ENCODE assay signal across 11 cellular contexts in genomic region chr5:54329731-54330709, GRCh38. TPM values are rescaled to one million over a fixed set of nuclear protein-coding genes. Genes with fewer than 3 reads are reported as not detected.
DNase-seq lines count a peak whose midpoint lies in the region; ATAC-seq and TF ChIP-seq lines count a peak whose summit lies in the region.
"Had no signal": no experiment of that assay in that cellular context is flagged by ENCODE, and none has a peak within 500 bp of the region (broad histone marks: within the 10 kb centered on the region; RNA-seq: fewer than 3 reads in every experiment).

No MANE protein-coding gene starts in this region.

- H2AFZ ChIP-seq in hepatocyte = no peak overlapping the region
- H2AFZ ChIP-seq: PC-9 had no signal

- no peak for TF ChIP-seq CTCF in AG09309 (IDR thresholded peaks at IDR 0.05; ENCODE audit: control insufficient read depth, insufficient read depth, low read depth, low read length, missing control alignments)
- TF ChIP-seq CTCF in hepatocyte (IDR thresholded peaks at IDR 0.05; ENCODE audit: poor library complexity) = no peak

- H3K36me3 ChIP-seq in adipocyte (ENCODE audit: control insufficient read depth, insufficient read depth, low read length, severe bottlenecking) (no peaks in the 10 kb centered on the region), hepatocyte (replicated peaks; ENCODE audit: insufficient read depth, low read depth) (no peaks in the 10 kb centered on the region), HAP-1 (replicated peaks) (no peaks in the 10 kb centered on the region)
- H3K36me3 ChIP-seq: upper lobe of right lung had no signal

- H3K9me3 ChIP-seq in adipocyte (ENCODE audit: control insufficient read depth, low read length) (peaks cover 4% of the 10 kb centered on the region), hepatocyte (ENCODE audit: low read depth) (no peaks in the 10 kb centered on the region), HAP-1 (no peaks in the 10 kb centered on the region)

- no peak for ATAC-seq in activated T-cell treated with anti-CD3 and anti-CD28 coated beads, Interleukin-2, amount 50 U/mL, for 4 hours
- ATAC-seq: upper lobe of right lung had no signal

- H3K9ac ChIP-seq in adipocyte (ENCODE audit: low read length) = no peak overlapping the region

- H3K27ac ChIP-seq in hepatocyte = peak overlapping the region; percentile 7
- H3K27ac ChIP-seq: PC-9, upper lobe of right lung had no signal

- no peaks in the 10 kb centered on the region for H3K9me2 ChIP-seq in hepatocyte (replicated peaks; ENCODE audit: insufficient read depth)

- in situ Hi-C loops in HAP-1 (cut with MboI; ENCODE audit: low sequenced_read_pairs) = no loop called here

- H3K4me3 ChIP-seq in AG09309 (ENCODE audit: control insufficient read depth, low read depth, low read length) (no peak overlapping the region), adipocyte (ENCODE audit: low read length) (no peak overlapping the region), hepatocyte (no peak overlapping the region), HAP-1 (no peak overlapping the region)
- H3K4me3 ChIP-seq: PC-9, upper lobe of right lung had no signal

- H3K79me2 ChIP-seq in hepatocyte = no peaks in the 10 kb centered on the region

- H3K27me3 Mint-ChIP-seq in activated T-cell treated with anti-CD3 and anti-CD28 coated beads, Interleukin-2, amount 50 U/mL, for 4 hours (ENCODE audit: low read depth) = peaks cover 14% of the 10 kb centered on the region

- H3K36me3 Mint-ChIP-seq in activated T-cell treated with anti-CD3 and anti-CD28 coated beads, Interleukin-2, amount 50 U/mL, for 4 hours (ENCODE audit: insufficient read depth) = no peaks in the 10 kb centered on the region

- DNase-seq in AG09309 (ENCODE audit: low read depth) (peak; percentile 94), HT-29 (ENCODE audit: low spot score) (peak; percentile 80), adipocyte (ENCODE audit: low read depth) (peak; percentile 89), hepatocyte (ENCODE audit: low spot score) (peak; percentile 24), T-helper 9 cell (no peak), HAP-1 (ENCODE audit: low spot score in 2 of 2) (no peak)
- no peak for DNase-seq in activated T-cell treated with anti-CD3 and anti-CD28 coated beads, Interleukin-2, amount 50 U/mL, for 4 hours
- no peak for DNase-seq in activated T-cell treated with anti-CD3 and anti-CD28 coated beads, Interleukin-2, amount 50 U/mL, for 1 hour
- DNase-seq: activated CD4-positive, alpha-beta T cell treated with anti-CD3 and anti-CD28 coated beads, Interleukin-2, amount 50 U/mL, for 4 hours; upper lobe of right lung had no signal

- no peak overlapping the region for H3K4me2 ChIP-seq in hepatocyte
- H3K4me2 ChIP-seq: PC-9 had no signal

- H3K27me3 ChIP-seq in adipocyte (replicated peaks; ENCODE audit: control insufficient read depth, insufficient read depth, low read length) (no peaks in the 10 kb centered on the region), hepatocyte (no peaks in the 10 kb centered on the region), HAP-1 (ENCODE audit: low read depth) (no peaks in the 10 kb centered on the region)
- H3K27me3 ChIP-seq: upper lobe of right lung had no signal

- peaks cover 17% of the 10 kb centered on the region for H3K4me1 ChIP-seq in adipocyte (ENCODE audit: control insufficient read depth, insufficient read depth, low read length)
- H3K4me1 ChIP-seq in hepatocyte (ENCODE audit: insufficient read depth) = no peaks in the 10 kb centered on the region
- no peaks in the 10 kb centered on the region for H3K4me1 ChIP-seq in HAP-1
- H3K4me1 ChIP-seq: upper lobe of right lung had no signal

- H3K4me3 Mint-ChIP-seq in activated T-cell treated with anti-CD3 and anti-CD28 coated beads, Interleukin-2, amount 50 U/mL, for 4 hours = no peak overlapping the region

- H3K4me1 Mint-ChIP-seq in activated T-cell treated with anti-CD3 and anti-CD28 coated beads, Interleukin-2, amount 50 U/mL, for 4 hours (ENCODE audit: low read depth) = no peaks in the 10 kb centered on the region

- H4K20me1 ChIP-seq in hepatocyte (ENCODE audit: insufficient read depth, poor library complexity, severe bottlenecking) = no peaks in the 10 kb centered on the region

- 79% methylated on average over 4 of the region's 4 CpGs for whole genome bisulfite sequencing in hepatocyte (ENCODE audit: low lambda C conversion rate, missing lambda C conversion rate)

- H3K9me3 Mint-ChIP-seq in activated T-cell treated with anti-CD3 and anti-CD28 coated beads, Interleukin-2, amount 50 U/mL, for 4 hours = peaks cover 6% of the 10 kb centered on the region

RNA-seq across cellular contexts. Expression of gene ARL15, which starts 19.6 kb away (rescaled TPM):
- total RNA-seq in HT-29 (2014; rRNA removed; shearing (Covaris generic)) = 20.8 and 27.9 TPM in 2 replicates
- total RNA-seq in hepatocyte = 53.1 and 66.3 TPM in 2 replicates
- 13.3 and 15.4 TPM in 2 replicates for polyA plus RNA-seq in hepatocyte
- 1 to 10 TPM; 5.4 to 6.3 (median 6.1) TPM for total RNA-seq in activated T-cell treated with anti-CD3 and anti-CD28 coated beads, Interleukin-2, amount 50 U/mL, for 4 hours

Comparison
In these comparisons a context has a peak if more than half of its experiments do, and no peak if none do; other contexts are left out.
1. DNase-seq: peak in AG09309 (single experiment), HT-29 (single experiment), adipocyte (single experiment) and hepatocyte (single experiment); none in activated T-cell treated with anti-CD3 and anti-CD28 coated beads, Interleukin-2, amount 50 U/mL, for 4 hours (single experiment), T-helper 9 cell (single experiment), HAP-1 (0 of 2) and activated T-cell treated with anti-CD3 and anti-CD28 coated beads, Interleukin-2, amount 50 U/mL, for 1 hour (single experiment).